ENCODE assay signal across 29 cellular contexts in genomic region chr20:24835195-24835594, GRCh38.
"Had no signal": no experiment of that assay in that cellular context is flagged by ENCODE, and none has a peak within 500 bp of the region (broad histone marks: within the 10 kb centered on the region; RNA-seq: fewer than 3 reads in every experiment).

No MANE protein-coding gene starts in this region.

- H3K9ac ChIP-seq: neural progenitor cell, parathyroid adenoma had no signal

- FAIRE-seq: small intestine had no signal

- H3K27me3 ChIP-seq: neural progenitor cell, ovary, right lobe of liver, sigmoid colon, thyroid gland, tibial nerve, upper lobe of right lung, uterus had no signal

- H3K27me3 Mint-ChIP-seq: stimulated activated naive CD8-positive, alpha-beta T cell treated with anti-CD3 and anti-CD28 coated beads, Interleukin-15, Interleukin-2, amounts not matched to agents 100 ng/mL and 50 ng/mL, for 24 hours had no signal

- H3K4me3 Mint-ChIP-seq: naive thymus-derived CD4-positive, alpha-beta T cell; natural killer cell; nephron; neural progenitor cell; stimulated activated effector memory CD8-positive, alpha-beta T cell treated with anti-CD3 and anti-CD28 coated beads, Interleukin-12 subunit alpha, Interleukin-12 subunit beta, amount 100 ng/mL, for 72 hours; stimulated activated naive B cell treated with anti-CD40 and anti-IgM and Interleukin-4, amounts not matched to agents 10 μg/mL and 1 μg/mL and 100 μg/mL, for 72 hours; stimulated activated naive CD8-positive, alpha-beta T cell treated with anti-CD3 and anti-CD28 coated beads, Interleukin-15, Interleukin-2, amounts not matched to agents 100 ng/mL and 50 ng/mL, for 24 hours had no signal

- H3K79me2 ChIP-seq: parathyroid adenoma had no signal

- H3K36me3 Mint-ChIP-seq: naive thymus-derived CD4-positive, alpha-beta T cell; natural killer cell; neural progenitor cell; stimulated activated effector memory CD8-positive, alpha-beta T cell treated with anti-CD3 and anti-CD28 coated beads, Interleukin-12 subunit alpha, Interleukin-12 subunit beta, amount 100 ng/mL, for 72 hours had no signal

- H3K4me1 ChIP-seq: psoas muscle, right lobe of liver, sigmoid colon, stomach, tibial nerve, uterus had no signal

- H3K27ac ChIP-seq: neural progenitor cell, ovary, parathyroid adenoma, psoas muscle, right lobe of liver, sigmoid colon, stomach, thoracic aorta, thyroid gland, tibial nerve, upper lobe of right lung, uterus had no signal

- H3K9me3 ChIP-seq: ovary, psoas muscle, right lobe of liver, thoracic aorta, thyroid gland, upper lobe of right lung, uterus had no signal

- H3K9me3 Mint-ChIP-seq: naive thymus-derived CD4-positive, alpha-beta T cell; natural killer cell; nephron; neural progenitor cell; stimulated activated effector memory CD8-positive, alpha-beta T cell treated with anti-CD3 and anti-CD28 coated beads, Interleukin-12 subunit alpha, Interleukin-12 subunit beta, amount 100 ng/mL, for 72 hours; stimulated activated naive B cell treated with anti-CD40 and anti-IgM and Interleukin-4, amounts not matched to agents 10 μg/mL and 1 μg/mL and 100 μg/mL, for 72 hours; stimulated activated naive CD8-positive, alpha-beta T cell treated with anti-CD3 and anti-CD28 coated beads, Interleukin-15, Interleukin-2, amounts not matched to agents 100 ng/mL and 50 ng/mL, for 24 hours had no signal

- H2AFZ ChIP-seq: neural progenitor cell, parathyroid adenoma had no signal

- ATAC-seq: naive thymus-derived CD4-positive, alpha-beta T cell; natural killer cell; psoas muscle; right cardiac atrium; right lobe of liver; stimulated activated effector memory CD8-positive, alpha-beta T cell treated with anti-CD3 and anti-CD28 coated beads, Interleukin-12 subunit alpha, Interleukin-12 subunit beta, amount 100 ng/mL, for 72 hours; stimulated activated naive B cell treated with anti-CD40 and anti-IgM and Interleukin-4, amounts not matched to agents 10 μg/mL and 1 μg/mL and 100 μg/mL, for 72 hours; upper lobe of right lung had no signal

- H3K4me1 Mint-ChIP-seq: naive thymus-derived CD4-positive, alpha-beta T cell; natural killer cell; neural progenitor cell had no signal

- H3K27ac Mint-ChIP-seq: naive thymus-derived CD4-positive, alpha-beta T cell; natural killer cell; nephron; neural progenitor cell; progenitor cell of endocrine pancreas; stimulated activated effector memory CD8-positive, alpha-beta T cell treated with anti-CD3 and anti-CD28 coated beads, Interleukin-12 subunit alpha, Interleukin-12 subunit beta, amount 100 ng/mL, for 72 hours; stimulated activated naive B cell treated with anti-CD40 and anti-IgM and Interleukin-4, amounts not matched to agents 10 μg/mL and 1 μg/mL and 100 μg/mL, for 72 hours; stimulated activated naive CD8-positive, alpha-beta T cell treated with anti-CD3 and anti-CD28 coated beads, Interleukin-15, Interleukin-2, amounts not matched to agents 100 ng/mL and 50 ng/mL, for 24 hours had no signal

- H3K4me2 ChIP-seq: neural progenitor cell had no signal

- DNase-seq: naive thymus-derived CD4-positive, alpha-beta T cell; natural killer cell; occipital lobe; ovary; posterior cingulate gyrus; psoas muscle; right cardiac atrium; right lobe of liver; sigmoid colon; small intestine; stimulated activated CD4-positive, alpha-beta T cell treated with anti-CD3 and anti-CD28 coated beads, Interleukin-15, amount 100 ng/mL, for 24 hours; stimulated activated CD4-positive, alpha-beta T cell treated with anti-CD3 and anti-CD28 coated beads, Interleukin-2, amount 100 ng/mL, for 24 hours; stimulated activated CD4-positive, alpha-beta T cell treated with anti-CD3 and anti-CD28 coated beads, Interleukin-2, amount 100 ng/mL, for 48 hours; stimulated activated CD4-positive, alpha-beta T cell treated with anti-CD3 and anti-CD28 coated beads, Interleukin-4, amount 100 ng/mL, for 24 hours; stimulated activated naive B cell treated with anti-CD40 and anti-IgM and Interleukin-4, amounts not matched to agents 10 μg/mL and 1 μg/mL and 100 μg/mL, for 72 hours; stimulated activated naive CD4-positive, alpha-beta T cell treated with Interleukin-2 at 50 U/mL for 16 hours; stomach; thyroid gland; trophoblast cell; upper lobe of right lung; uterus had no signal
